In the genomic region with DNA sequence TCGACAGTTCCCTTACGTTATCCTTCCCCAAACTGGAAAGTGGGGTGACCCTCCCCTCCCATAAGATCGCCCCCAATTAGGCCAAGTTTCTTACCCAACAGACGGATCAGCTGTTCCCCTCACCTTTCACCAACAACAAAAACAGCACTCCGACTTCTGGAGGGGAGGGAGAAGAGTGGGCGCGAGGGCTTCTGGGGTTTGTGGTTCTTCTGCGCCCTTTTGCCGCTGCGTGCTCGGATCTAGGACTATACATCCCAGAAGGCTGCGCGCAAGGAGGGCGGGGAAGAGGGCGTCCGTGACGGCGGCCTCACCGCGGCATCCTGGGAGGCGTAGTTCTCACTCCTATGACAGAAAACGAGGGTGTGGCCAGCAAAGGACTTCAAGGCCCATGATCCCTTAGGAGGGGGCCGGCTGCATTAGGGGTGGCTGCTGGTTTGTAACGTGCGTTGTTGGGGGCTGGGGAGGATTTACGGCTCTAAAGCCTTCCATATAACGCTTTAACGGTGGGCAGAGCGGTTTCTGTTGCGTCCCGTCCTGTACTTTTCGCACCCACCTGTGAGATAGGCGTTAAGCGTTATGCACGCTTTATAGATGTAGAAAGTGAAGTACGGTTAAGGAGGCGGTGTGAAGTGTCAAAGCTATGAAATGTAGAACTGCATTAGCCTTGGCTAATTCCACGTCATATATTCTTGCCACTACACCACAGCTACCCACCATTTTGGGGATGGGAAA, we compare ENCODE assay signal across 8 cellular contexts. TPM values are rescaled to one million over a fixed set of nuclear protein-coding genes. Genes with fewer than 3 reads are reported as not detected.
A peak's percentile ranks its signal among the peaks of the same experiment; 100 is the strongest.
DNase-seq lines count a peak whose midpoint lies in the region; ATAC-seq and TF ChIP-seq lines count a peak whose summit lies in the region.

CALCOCO1 (minus strand) TSS at position 143 of the 732 bp plus-strand sequence. CDS start 2,210 bp downstream, outside the sequence.

- no peaks in the 10 kb centered on the region for H3K27me3 ChIP-seq in lung (ENCODE audit: control insufficient read depth, insufficient read depth)

- POLR2A ChIA-PET in activated CD8-positive, alpha-beta memory T cell treated with anti-CD3 and anti-CD28 coated beads for 36 hours (lab: Charles Lee): interaction anchor here (1.1 kb wide), 1 partner anchor 11 kb away, joined by 4 read pairs; no protein-coding TSS in a partner anchor

- DNase-seq in CMK (ENCODE audit: low read depth) (peak; percentile 92), GM20000 (ENCODE audit: low spot score) (peak; percentile 95), HT-29 (ENCODE audit: low spot score) (peak; percentile 97), NOMO-1 (lab: John Stamatoyannopoulos, UW; ENCODE audit: unreplicated experiment in 2 of 2) (peak; percentile 99), lung (ENCODE audit: low spot score) (peak; percentile 98)
- DNase-seq in effector CD8-positive, alpha-beta T cell (lab: John Stamatoyannopoulos, UW): peak; percentile 93
- DNase-seq in stimulated activated CD4-positive, alpha-beta T cell treated with anti-CD3 and anti-CD28 coated beads, TNF-alpha, amount 100 ng/mL, for 4 hours (ENCODE audit: low read depth in 3 of 3): peak; percentile 85 to 95 (median 94)

- peak; percentile 99 for ATAC-seq in lung (ENCODE audit: insufficient read depth, low FRiP score)

- WGBS in lung, 2 donors: 0 to 1% methylated on average over 35 to 38 of the region's 38 CpGs

- no peak for TF ChIP-seq CTCF in GM20000 (IDR thresholded peaks at IDR 0.05; ENCODE audit: extremely low read depth, missing control alignments)
- TF ChIP-seq CTCF in lung (IDR thresholded peaks at IDR 0.05; ENCODE audit: control extremely low read depth, extremely low read depth): no peak

- CTCF ChIA-PET in activated CD8-positive, alpha-beta memory T cell treated with anti-CD3 and anti-CD28 coated beads for 36 hours (lab: Charles Lee): interaction anchor here (0.6 to 16.7 kb wide), 5 partner anchors 9 to 281 kb away, joined by 3 to 156 read pairs (median 3); partner anchors contain the start of genes CISTR and HOXC8

- no peaks in the 10 kb centered on the region for H3K9me3 ChIP-seq in lung (ENCODE audit: control insufficient read depth in 2 of 2, insufficient read depth in 1 of 2, low read length in 1 of 2)

- peaks cover 6 to 7% of the 10 kb centered on the region in 2 donors for H3K4me1 ChIP-seq in lung (ENCODE audit: control insufficient read depth in 2 of 2, insufficient read depth in 2 of 2, low read length in 2 of 2)

- H3K27ac ChIP-seq in lung (ENCODE audit: low read depth in 1 of 2, low read length in 1 of 2): peak within 1 kb of the TSS; percentile 71 to 82

- H3K36me3 ChIP-seq in lung (ENCODE audit: control insufficient read depth in 2 of 2, insufficient read depth in 2 of 2, low read length in 2 of 2): peaks cover 6 to 16% of the 10 kb centered on the region in 2 donors

- H3K4me3 ChIP-seq in lung: peak within 1 kb of the TSS; percentile 71

RNA-seq across cellular contexts. Expression of gene CALCOCO1, which starts in this region (rescaled TPM):
- 39.9 and 64.4 TPM in 2 replicates for total RNA-seq in HT-29 (2014; rRNA removed; shearing (Covaris generic))
- 10 to 100 TPM; 12.9 to 13.2 TPM for total RNA-seq in activated CD8-positive, alpha-beta memory T cell treated with anti-CD3 and anti-CD28 coated beads for 36 hours
- 100 to 1,000 TPM in 1 of 2 donors, 10 to 100 TPM in 1; 80.4 to 223 TPM for total RNA-seq in lung
- polyA plus RNA-seq in lung: 10 to 100 TPM; 65.5 to 71.4 TPM

Comparison
In these comparisons a context has a peak if more than half of its experiments do, and no peak if none do; other contexts are left out.
1. Peak in every context shown above with its lines: DNase-seq, ATAC-seq, H3K4me3 ChIP-seq and H3K27ac ChIP-seq.